15 cellular contexts compared by ENCODE assay signal in the genomic region with DNA sequence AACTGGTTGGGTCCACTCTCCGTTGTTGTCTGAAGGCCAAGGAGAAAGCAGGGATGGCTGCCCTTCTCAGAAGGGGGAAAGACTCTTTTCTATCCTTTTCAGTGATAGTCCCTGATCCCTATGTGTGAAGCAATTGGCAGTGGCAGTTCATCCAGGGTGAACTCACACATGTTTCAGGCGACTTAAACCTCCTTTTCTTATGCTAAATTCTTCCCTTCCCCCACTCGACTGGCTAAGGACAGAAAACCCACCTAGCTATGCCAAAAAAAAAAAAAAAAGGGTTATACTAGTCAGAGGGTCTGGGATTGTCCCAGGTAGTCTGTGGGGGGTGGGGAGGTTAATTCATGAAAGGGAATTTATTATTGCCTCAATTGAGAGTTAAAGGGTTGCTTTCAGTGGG.
"Had no signal": no experiment of that assay in that cellular context is flagged by ENCODE, and none has a peak within 500 bp of the region (broad histone marks: within the 10 kb centered on the region; RNA-seq: fewer than 3 reads in every experiment).

No MANE protein-coding gene starts in this region.

- H3K36me3 ChIP-seq: ascending aorta, colonic mucosa, lower lobe of right lung, thyroid gland had no signal

- H3K4me3 ChIP-seq: ascending aorta, colonic mucosa, lower lobe of right lung, thyroid gland had no signal

- H3K9me3 Mint-ChIP-seq: activated CD8-positive, alpha-beta T cell treated with anti-CD3 and anti-CD28 coated beads for 36 hours; activated T-cell treated with anti-CD3 and anti-CD28 coated beads, Interleukin-2, amount 50 U/mL, for 4 hours; central memory CD8-positive, alpha-beta T cell; T-cell had no signal

- H3K4me1 Mint-ChIP-seq: central memory CD8-positive, alpha-beta T cell; T-cell had no signal

- H3K27ac Mint-ChIP-seq: activated CD8-positive, alpha-beta T cell treated with anti-CD3 and anti-CD28 coated beads for 36 hours; nephron; T-cell had no signal

- H3K36me3 Mint-ChIP-seq: T-cell had no signal

- H3K27me3 ChIP-seq: ascending aorta, colonic mucosa, foreskin keratinocyte, thyroid gland had no signal

- H3K27ac ChIP-seq: ascending aorta, colonic mucosa, foreskin keratinocyte, lower lobe of right lung, thyroid gland had no signal

- H3K9me3 ChIP-seq: ascending aorta, colonic mucosa, lower lobe of right lung, thyroid gland had no signal

- H3K27me3 Mint-ChIP-seq: activated CD8-positive, alpha-beta T cell treated with anti-CD3 and anti-CD28 coated beads for 36 hours; central memory CD8-positive, alpha-beta T cell had no signal

- H3K4me1 ChIP-seq: ascending aorta, colonic mucosa, foreskin keratinocyte, lower lobe of right lung, thyroid gland had no signal

- H3K4me3 Mint-ChIP-seq: activated CD8-positive, alpha-beta T cell treated with anti-CD3 and anti-CD28 coated beads for 36 hours; activated T-cell treated with anti-CD3 and anti-CD28 coated beads, Interleukin-2, amount 50 U/mL, for 4 hours; central memory CD8-positive, alpha-beta T cell; nephron; T-cell had no signal

- ATAC-seq: activated CD8-positive, alpha-beta T cell treated with anti-CD3 and anti-CD28 coated beads for 36 hours; activated T-cell treated with anti-CD3 and anti-CD28 coated beads, Interleukin-2, amount 50 U/mL, for 4 hours; foreskin keratinocyte; lower lobe of right lung; T-cell had no signal

- DNase-seq: activated CD4-positive, alpha-beta T cell treated with anti-CD3 and anti-CD28 coated beads for 48 hours; activated CD4-positive, CD25-positive, alpha-beta regulatory T cell; activated CD8-positive, alpha-beta T cell treated with anti-CD3 and anti-CD28 coated beads for 36 hours; activated naive CD4-positive, alpha-beta T cell treated with anti-CD3 and anti-CD28 coated beads, Interleukin-2, amount 50 U/mL, for 16 hours; activated T-cell treated with anti-CD3 and anti-CD28 coated beads, Interleukin-2, amount 50 U/mL, for 4 hours; colonic mucosa; foreskin keratinocyte; lower lobe of right lung; retina; stimulated activated naive CD4-positive, alpha-beta T cell; T-cell; thyroid gland had no signal
